Comparison of ENCODE assay signal across 10 cellular contexts in the genomic region with DNA sequence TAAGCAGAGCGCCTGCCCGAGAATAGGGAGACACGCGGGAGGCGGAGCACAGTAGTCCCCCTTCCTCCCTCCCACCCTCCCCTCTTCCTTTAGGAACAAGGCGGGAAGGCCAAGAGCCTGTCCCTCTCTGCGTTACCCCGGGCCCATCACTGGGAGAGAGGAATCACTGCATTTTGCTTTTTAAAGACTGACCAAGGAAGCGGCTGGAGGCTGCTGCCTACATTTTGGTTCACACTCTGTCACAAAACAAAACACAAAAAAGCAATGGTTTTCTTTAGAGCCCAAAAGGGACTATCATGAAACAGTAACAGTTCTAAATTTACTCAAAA. TPM values are rescaled to one million over a fixed set of nuclear protein-coding genes. Genes with fewer than 3 reads are reported as not detected.
DNase-seq lines count a peak whose midpoint lies in the region; ATAC-seq, FAIRE-seq and TF ChIP-seq lines count a peak whose summit lies in the region.
"Had no signal": no experiment of that assay in that cellular context is flagged by ENCODE, and none has a peak within 500 bp of the region (broad histone marks: within the 10 kb centered on the region; RNA-seq: fewer than 3 reads in every experiment).

No MANE protein-coding gene starts in this region.

- H3K27me3 ChIP-seq in lower lobe of right lung (ENCODE audit: low read depth) = no peaks in the 10 kb centered on the region

- no peaks in the 10 kb centered on the region for H3K9me3 Mint-ChIP-seq in CD14-positive monocyte

- H3K9me3 ChIP-seq in T-helper 17 cell (ENCODE audit: control insufficient read depth, low read length, poor library complexity, severe bottlenecking) (no peaks in the 10 kb centered on the region), lower lobe of right lung (no peaks in the 10 kb centered on the region), kidney (ENCODE audit: control insufficient read depth in 1 of 2, low read length in 2 of 2) (no peaks in the 10 kb centered on the region)

- TF ChIP-seq CTCF in CD14-positive monocyte (IDR thresholded peaks at IDR 0.05) (peak; percentile 87), lower lobe of right lung (IDR thresholded peaks at IDR 0.05) (no peak), kidney (IDR thresholded peaks at IDR 0.05; ENCODE audit: borderline replicate concordance, extremely low read depth, insufficient read depth) (no peak)

- H3K36me3 ChIP-seq in lower lobe of right lung (peaks cover 49% of the 10 kb centered on the region), kidney (ENCODE audit: control insufficient read depth in 1 of 2, insufficient read depth in 2 of 2, low read length in 2 of 2) (peaks cover 0 to 5% of the 10 kb centered on the region in 2 donors)

- H3K4me1 ChIP-seq in lower lobe of right lung (peaks cover 13% of the 10 kb centered on the region), kidney (ENCODE audit: control insufficient read depth in 1 of 2, insufficient read depth in 1 of 2, low read depth in 1 of 2, low read length in 2 of 2) (peaks cover 0 to 2% of the 10 kb centered on the region in 2 donors)

- peak; percentile 2 for ATAC-seq in GM21526 (IDR thresholded peaks at IDR 0.05; ENCODE audit: low FRiP score, unreplicated experiment)
- no peak for ATAC-seq in T-helper 17 cell
- ATAC-seq in lower lobe of right lung = no peak

- no peak for FAIRE-seq in kidney (lab: Jason Lieb, UNC)
- FAIRE-seq: D721Med had no signal

- H3K27ac Mint-ChIP-seq in CD14-positive monocyte (no peak overlapping the region), T-helper 17 cell (no peak overlapping the region)

- peak overlapping the region; percentile 58 for H3K27ac ChIP-seq in lower lobe of right lung
- no peak overlapping the region for H3K27ac ChIP-seq in kidney (ENCODE audit: low read depth in 2 of 2, low read length in 2 of 2)

- DNase-seq in CD14-positive monocyte (ENCODE audit: low spot score) = no peak
- DNase-seq in T-helper 17 cell = no peak
- DNase-seq in lower lobe of right lung = no peak
- no peak for DNase-seq in COLO829 (ENCODE audit: low spot score)
- no peak for DNase-seq in NCI-H524 treated with DMSO at 0.1 percent for 48 hours (lab: John Stamatoyannopoulos, UW)
- DNase-seq in stimulated activated CD4-positive, alpha-beta T cell treated with anti-CD3 and anti-CD28 coated beads, Interleukin-2, amount 100 ng/mL, for 24 hours = no peak
- DNase-seq in kidney = no peak
- DNase-seq: NCI-H2227 treated with DMSO at 0.1 percent for 48 hours had no signal

- no peak overlapping the region for H3K9ac ChIP-seq in kidney (ENCODE audit: low read length in 2 of 2)

- H3K4me3 Mint-ChIP-seq in CD14-positive monocyte (peak overlapping the region in 1 of 2 donors; percentile 86), T-helper 17 cell (peak overlapping the region; percentile 41)

- H3K36me3 Mint-ChIP-seq in CD14-positive monocyte (peaks cover 34 to 37% of the 10 kb centered on the region in 2 donors), T-helper 17 cell (ENCODE audit: low read depth) (no peaks in the 10 kb centered on the region)

- intact Hi-C loops in CD14-positive monocyte (cut with micrococcal nuclease) (no loop called here), lower lobe of right lung (cut with DNase I) (no loop called here), kidney (cut with DNase I) (no loop called here)

- H3K27me3 Mint-ChIP-seq in CD14-positive monocyte (ENCODE audit: low read depth in 3 of 3) (peaks cover 0 to 2% (median 1%) of the 10 kb centered on the region in 3 donors), T-helper 17 cell (no peaks in the 10 kb centered on the region)

- H3K4me3 ChIP-seq in lower lobe of right lung = peak overlapping the region; percentile 66
- H3K4me3 ChIP-seq in kidney (ENCODE audit: low read length in 2 of 2) = no peak overlapping the region

- H3K4me1 Mint-ChIP-seq in CD14-positive monocyte (peaks cover 14% of the 10 kb centered on the region), T-helper 17 cell (peaks cover 15% of the 10 kb centered on the region)

RNA-seq across cellular contexts. Expression of gene STX2, which starts 19.8 kb away (rescaled TPM):
- polyA plus RNA-seq in CD14-positive monocyte = 1 to 10 TPM; 4.8 to 7.6 TPM
- total RNA-seq in T-helper 17 cell = 10 to 100 TPM; 22.5 to 41.1 TPM
- 24.6 TPM for total RNA-seq in lower lobe of right lung
- total RNA-seq in kidney = 20.4 TPM
- 10.1 TPM for polyA plus RNA-seq in kidney (ENCODE audit: insufficient read depth, low read depth, low replicate concordance)

RNA-seq across cellular contexts. Expression of gene RAN, which starts 52.7 kb away (rescaled TPM):
- 100 to 1,000 TPM; 366 to 443 TPM for polyA plus RNA-seq in CD14-positive monocyte
- total RNA-seq in T-helper 17 cell = 100 to 1,000 TPM; 294 to 321 TPM
- total RNA-seq in lower lobe of right lung = 300 TPM
- 369 TPM for total RNA-seq in kidney
- polyA plus RNA-seq in kidney (ENCODE audit: insufficient read depth, low read depth, low replicate concordance) = 422 TPM
